ENCODE assay signal across 27 cellular contexts in the genomic region with DNA sequence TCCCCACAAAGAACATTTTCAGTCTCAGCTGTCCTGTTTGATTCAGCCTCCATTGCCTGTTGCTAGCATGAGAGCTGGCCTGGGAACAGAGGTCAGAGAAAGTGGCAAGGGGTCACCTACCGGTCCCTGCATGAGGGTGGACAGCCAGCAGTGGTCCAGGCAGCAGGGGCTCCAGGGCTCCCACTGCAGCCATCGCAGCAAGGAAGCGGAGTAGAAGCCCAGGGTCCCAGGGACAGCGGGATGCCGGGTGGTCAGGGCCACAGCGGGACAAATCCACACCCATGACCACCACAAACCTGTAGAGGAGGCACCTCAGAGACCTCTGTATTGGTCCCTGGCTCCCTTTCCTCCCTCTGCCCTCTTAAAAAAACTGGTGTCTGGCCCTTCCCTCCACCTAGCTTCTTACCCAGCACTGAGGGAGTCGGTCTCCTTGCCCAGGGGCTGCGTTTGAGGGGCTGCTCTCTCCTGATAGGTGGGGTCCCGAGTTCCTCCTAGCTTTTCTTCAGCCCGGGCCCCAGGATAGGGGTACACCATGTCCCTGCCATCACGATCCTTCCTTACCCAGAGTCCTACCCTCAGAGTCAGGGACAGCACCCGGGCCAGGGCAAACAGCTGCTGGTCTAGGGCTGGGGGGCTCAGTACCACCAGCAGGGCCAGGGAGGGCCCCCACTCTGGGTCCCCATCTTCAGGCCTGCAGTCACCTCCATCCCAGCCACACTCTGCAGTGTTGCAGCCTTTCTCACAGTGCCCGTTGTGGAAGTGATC. TPM values are rescaled to one million over a fixed set of nuclear protein-coding genes. Genes with fewer than 3 reads are reported as not detected.
DNase-seq lines count a peak whose midpoint lies in the region; ATAC-seq, FAIRE-seq and TF ChIP-seq lines count a peak whose summit lies in the region.
"Had no signal": no experiment of that assay in that cellular context is flagged by ENCODE, and none has a peak within 500 bp of the region (broad histone marks: within the 10 kb centered on the region; RNA-seq: fewer than 3 reads in every experiment).

No MANE protein-coding gene starts in this region.

- no peaks in the 10 kb centered on the region for H3K79me2 ChIP-seq in HepG2 (ENCODE audit: insufficient read depth, low read length)

- H3K27ac Mint-ChIP-seq in activated naive CD4-positive, alpha-beta T cell treated with anti-CD3 and anti-CD28 coated beads, Interleukin-2, amount 10 ng/mL, durations not matched to agents 7 days and 5 days, result no peak overlapping the region

- H2AFZ ChIP-seq in HepG2 (ENCODE audit: low read length), result no peak overlapping the region

- no peak overlapping the region for H3K4me3 Mint-ChIP-seq in activated naive CD4-positive, alpha-beta T cell treated with anti-CD3 and anti-CD28 coated beads, Interleukin-2, amount 10 ng/mL, durations not matched to agents 7 days and 5 days
- H3K4me3 Mint-ChIP-seq: CD4-positive, alpha-beta memory T cell had no signal

- intact Hi-C loops in HepG2 (cut with micrococcal nuclease; ENCODE audit: unreplicated experiment), result no loop called here

- H3K27ac ChIP-seq in SK-N-MC (peak overlapping the region; percentile 96; the same call in 1 of the 2 replicates), HepG2 (ENCODE audit: extremely low read length, insufficient read depth, low read length) (no peak overlapping the region)
- H3K27ac ChIP-seq: BLaER1 treated with 17β-estradiol and CSF1 and Interleukin-3, amounts not matched to agents 10 nM and 100 nM; HL-60 had no signal

- H4K20me1 ChIP-seq in HepG2 (ENCODE audit: insufficient read depth, low read length), result no peaks in the 10 kb centered on the region
- H4K20me1 ChIP-seq: BLaER1 treated with 17β-estradiol and CSF1 and Interleukin-3, amounts not matched to agents 10 nM and 100 nM had no signal

- H3K27me3 ChIP-seq in HepG2 (ENCODE audit: control insufficient read depth in 1 of 2, insufficient read depth in 2 of 2, low read length in 2 of 2), result peaks cover 4 to 29% of the 10 kb centered on the region in 2 experiments; a peak in 4 of 5 replicates
- H3K27me3 ChIP-seq: BLaER1 treated with 17β-estradiol and CSF1 and Interleukin-3, amounts not matched to agents 10 nM and 100 nM had no signal

- CTCF ChIA-PET in activated naive CD4-positive, alpha-beta T cell treated with anti-CD3 and anti-CD28 coated beads, Interleukin-2, amount 10 ng/mL, durations not matched to agents 7 days and 5 days (lab: Charles Lee), result no interaction called here
- CTCF ChIA-PET in HepG2 (lab: Yijun Ruan, JAX; ENCODE audit: low intra/inter-chr PET ratio, low total read pairs), result no interaction called here

- POLR2A ChIA-PET in HepG2 (lab: Yijun Ruan, JAX), result no interaction called here

- TF ChIP-seq EP300 in HepG2 (IDR thresholded peaks at IDR 0.05; ENCODE audit: low read depth in 2 of 2, low read length in 2 of 2) (no peak), HepG2 (CRISPR knock-in tag; IDR thresholded peaks at IDR 0.05; ENCODE audit: borderline replicate concordance) (no peak)

- H3K4me1 Mint-ChIP-seq in activated naive CD4-positive, alpha-beta T cell treated with anti-CD3 and anti-CD28 coated beads, Interleukin-2, amount 10 ng/mL, durations not matched to agents 7 days and 5 days, result peaks cover 7% of the 10 kb centered on the region

- H3K9ac ChIP-seq in SK-N-MC (ENCODE audit: insufficient read length) (no peak overlapping the region), HepG2 (ENCODE audit: insufficient read depth, low read depth, low read length) (no peak overlapping the region)
- H3K9ac ChIP-seq: BLaER1 treated with 17β-estradiol and CSF1 and Interleukin-3, amounts not matched to agents 10 nM and 100 nM had no signal

- no peaks in the 10 kb centered on the region for H3K36me3 Mint-ChIP-seq in activated naive CD4-positive, alpha-beta T cell treated with anti-CD3 and anti-CD28 coated beads, Interleukin-2, amount 10 ng/mL, durations not matched to agents 7 days and 5 days

- in situ Hi-C loops in HepG2 (cut with HindIII; ENCODE audit: extremely low pct_ligation_motif_present, low pct_unique_long_range_greater_than_20kb), result no loop called here

- DNase-seq in activated naive CD4-positive, alpha-beta T cell treated with anti-CD3 and anti-CD28 coated beads, Interleukin-2, amount 10 ng/mL, durations not matched to agents 7 days and 5 days, result peak; percentile 14
- no peak for DNase-seq in activated naive CD4-positive, alpha-beta T cell treated with anti-CD3 and anti-CD28 coated beads, Interleukin-2, amount 50 U/mL, for 16 hours
- DNase-seq in SK-N-MC (ENCODE audit: low read depth, low spot score) (no peak), HepG2 (ENCODE audit: low spot score) (no peak), COLO668 (lab: John Stamatoyannopoulos, UW; ENCODE audit: unreplicated experiment) (no peak)
- DNase-seq: Caco-2; CD4-positive, alpha-beta memory T cell; DMS79; EL; GDM1; GOT3; HCEC 1CT; MV-4-11; NCI-H1105; NCI-H1436 treated with DMSO at 0.1 percent for 48 hours; NCI-H187 treated with DMSO at 0.1 percent for 48 hours; NCI-H2171 treated with DMSO at 0.1 percent for 48 hours; NCI-H524; NCI-H82; NK-92 treated with Interleukin-12 subunit alpha and Interleukin-12 subunit beta, amount 100 ng/mL, for 24 hours; PC-3 had no signal

- H3K36me3 ChIP-seq in SK-N-MC (ENCODE audit: insufficient read depth, low read length) (no peaks in the 10 kb centered on the region), HepG2 (replicated peaks in 1 of 2; ENCODE audit: control insufficient read depth in 1 of 2, insufficient read depth in 2 of 2, low read length in 2 of 2) (no peaks in the 10 kb centered on the region)
- H3K36me3 ChIP-seq: BLaER1 treated with 17β-estradiol and CSF1 and Interleukin-3, amounts not matched to agents 10 nM and 100 nM had no signal

- no peak for TF ChIP-seq CTCF in HepG2 (CRISPR knock-in tag; IDR thresholded peaks at IDR 0.05)

- ATAC-seq in HepG2, result no peak
- ATAC-seq in HG02642 (IDR thresholded peaks at IDR 0.05; ENCODE audit: poor library complexity, unreplicated experiment), result no peak
- ATAC-seq in HG02571 (IDR thresholded peaks at IDR 0.05; ENCODE audit: unreplicated experiment), result no peak
- ATAC-seq: PC-3 had no signal

- FAIRE-seq in HepG2 (lab: Jason Lieb, UNC), result no peak
- FAIRE-seq: GM12891 had no signal

- no TSS peak for BruUV-seq in HepG2 (replicated peaks; lab: Mats Ljungman, UMichigan)

- no peak for TF ChIP-seq POLR2A in HepG2 (IDR thresholded peaks at IDR 0.05; ENCODE audit: insufficient read depth in 1 of 2, low read depth in 2 of 2, low read length in 2 of 2)

- TF ChIP-seq RAD21 in HepG2 (CRISPR knock-in tag; IDR thresholded peaks at IDR 0.05), result no peak

- H3K27me3 Mint-ChIP-seq in activated naive CD4-positive, alpha-beta T cell treated with anti-CD3 and anti-CD28 coated beads, Interleukin-2, amount 10 ng/mL, durations not matched to agents 7 days and 5 days, result peaks cover 39% of the 10 kb centered on the region

- H3K9me3 ChIP-seq in SK-N-MC (ENCODE audit: low read depth, low read length), result no peaks in the 10 kb centered on the region
- no peaks in the 10 kb centered on the region for H3K9me3 ChIP-seq in HepG2 (ENCODE audit: low read length)
- H3K9me3 ChIP-seq: BLaER1 treated with 17β-estradiol and CSF1 and Interleukin-3, amounts not matched to agents 10 nM and 100 nM; Caco-2 had no signal

- no peaks in the 10 kb centered on the region for H3K9me3 Mint-ChIP-seq in activated naive CD4-positive, alpha-beta T cell treated with anti-CD3 and anti-CD28 coated beads, Interleukin-2, amount 10 ng/mL, durations not matched to agents 7 days and 5 days
- H3K9me3 Mint-ChIP-seq: CD4-positive, alpha-beta memory T cell had no signal

- no peak overlapping the region for H3K4me3 ChIP-seq in SK-N-MC
- no peak overlapping the region for H3K4me3 ChIP-seq in HepG2 (replicated peaks in 1 of 3; ENCODE audit: insufficient read depth in 1 of 3, low read depth in 2 of 3, low read length in 3 of 3)
- H3K4me3 ChIP-seq: BLaER1 treated with 17β-estradiol and CSF1 and Interleukin-3, amounts not matched to agents 10 nM and 100 nM had no signal

- 33% methylated on average over 11 of the region's 13 CpGs for WGBS in HepG2 (ENCODE audit: low lambda C conversion rate)

- H3K4me1 ChIP-seq in HepG2 (ENCODE audit: insufficient read depth, low read length), result peaks cover 33% of the 10 kb centered on the region

- no peak overlapping the region for H3K4me2 ChIP-seq in HepG2 (ENCODE audit: low read depth, low read length)
- H3K4me2 ChIP-seq: BLaER1 treated with 17β-estradiol and CSF1 and Interleukin-3, amounts not matched to agents 10 nM and 100 nM had no signal

RNA-seq across cellular contexts. Expression of gene GPSM3, which starts 8.4 kb away (rescaled TPM):
- 0.18 and 0.27 TPM in 2 replicates for total RNA-seq in HepG2 (2016; rRNA removed; fragmentation: Illumina TruSeq; extraction: Trizol)
- 0.44 and 0.81 TPM in 2 replicates for total RNA-seq in HepG2 (2016; cell fraction: cytosol; rRNA removed; fragmentation: Illumina TruSeq; extraction: Trizol; ENCODE audit: low read depth)
- total RNA-seq in HepG2 (2016; cell fraction: insoluble cytoplasmic fraction; rRNA removed; fragmentation: Illumina TruSeq; extraction: Trizol), result 0.22 and 0.37 TPM in 2 replicates
- total RNA-seq in HepG2 (2016; cell fraction: membrane; rRNA removed; fragmentation: Illumina TruSeq; extraction: Trizol), result 0.56 and 0.86 TPM in 2 replicates
- 0.37 TPM in 1 of 2 replicates, not detected in the other for total RNA-seq in HepG2 (2016; cell fraction: nucleus; rRNA removed; fragmentation: Illumina TruSeq; extraction: Trizol)
- 6.2 and 7.5 TPM in 2 replicates for polyA plus RNA-seq in HepG2 (2011; rRNA removed)
- polyA plus RNA-seq in HepG2 (2011; cell fraction: cytosol; rRNA removed), result 4.7 and 5.8 TPM in 2 replicates
- 5.9 and 6.0 TPM in 2 replicates for polyA plus RNA-seq in HepG2 (2011; cell fraction: nucleus; rRNA removed)
- 3.3 and 4.1 TPM in 2 replicates for polyA plus RNA-seq in HepG2 (2012)
- 0.46 and 0.87 TPM in 2 replicates for polyA plus RNA-seq in HepG2 (2016; cell fraction: cytosol; fragmentation: Illumina TruSeq; extraction: Trizol; ENCODE audit: low read depth)
- polyA plus RNA-seq in HepG2 (2016; cell fraction: insoluble cytoplasmic fraction; fragmentation: Illumina TruSeq; extraction: Trizol; ENCODE audit: low read depth), result 0.22 and 0.38 TPM in 2 replicates
- 0.89 and 1.0 TPM in 2 replicates for polyA plus RNA-seq in HepG2 (2016; cell fraction: membrane; fragmentation: Illumina TruSeq; extraction: Trizol; ENCODE audit: low read depth)
- polyA plus RNA-seq in HepG2 (2016; cell fraction: nucleus; fragmentation: Illumina TruSeq; extraction: Trizol; ENCODE audit: insufficient read depth, low read depth), result 0.45 and 0.55 TPM in 2 replicates
- polyA minus RNA-seq in HepG2 (2011; rRNA and poly(A)+ RNA removed; ENCODE audit: low replicate concordance), result 0.42 and 2.7 TPM in 2 replicates
- polyA minus RNA-seq in HepG2 (2011; cell fraction: cytosol; rRNA and poly(A)+ RNA removed), result 1.2 and 1.7 TPM in 2 replicates
- 1.3 and 1.9 TPM in 2 replicates for polyA minus RNA-seq in HepG2 (2011; cell fraction: nucleus; rRNA and poly(A)+ RNA removed)

RNA-seq across cellular contexts. Expression of gene PBX2, which starts 10.9 kb away (rescaled TPM):
- 42.3 and 45.2 TPM in 2 replicates for total RNA-seq in HepG2 (2016; rRNA removed; fragmentation: Illumina TruSeq; extraction: Trizol)
- total RNA-seq in HepG2 (2016; cell fraction: cytosol; rRNA removed; fragmentation: Illumina TruSeq; extraction: Trizol; ENCODE audit: low read depth), result 12.1 and 13.1 TPM in 2 replicates
- total RNA-seq in HepG2 (2016; cell fraction: insoluble cytoplasmic fraction; rRNA removed; fragmentation: Illumina TruSeq; extraction: Trizol), result 42.9 and 44.9 TPM in 2 replicates
- 41.6 and 42.9 TPM in 2 replicates for total RNA-seq in HepG2 (2016; cell fraction: membrane; rRNA removed; fragmentation: Illumina TruSeq; extraction: Trizol)
- 25.7 and 31.6 TPM in 2 replicates for total RNA-seq in HepG2 (2016; cell fraction: nucleus; rRNA removed; fragmentation: Illumina TruSeq; extraction: Trizol)
- polyA plus RNA-seq in HepG2 (2011; rRNA removed), result 77.8 and 102 TPM in 2 replicates
- polyA plus RNA-seq in HepG2 (2011; cell fraction: cytosol; rRNA removed), result 64.6 and 73.5 TPM in 2 replicates
- 182 TPM in 2 replicates for polyA plus RNA-seq in HepG2 (2011; cell fraction: nucleus; rRNA removed)
- 59.3 and 64.5 TPM in 2 replicates for polyA plus RNA-seq in HepG2 (2012)
- 13.4 and 14.0 TPM in 2 replicates for polyA plus RNA-seq in HepG2 (2016; cell fraction: cytosol; fragmentation: Illumina TruSeq; extraction: Trizol; ENCODE audit: low read depth)
- 65.7 and 70.8 TPM in 2 replicates for polyA plus RNA-seq in HepG2 (2016; cell fraction: insoluble cytoplasmic fraction; fragmentation: Illumina TruSeq; extraction: Trizol; ENCODE audit: low read depth)
- 43.5 and 44.8 TPM in 2 replicates for polyA plus RNA-seq in HepG2 (2016; cell fraction: membrane; fragmentation: Illumina TruSeq; extraction: Trizol; ENCODE audit: low read depth)
- 91.8 and 101 TPM in 2 replicates for polyA plus RNA-seq in HepG2 (2016; cell fraction: nucleus; fragmentation: Illumina TruSeq; extraction: Trizol; ENCODE audit: insufficient read depth, low read depth)
- 42.4 and 74.2 TPM in 2 replicates for polyA minus RNA-seq in HepG2 (2011; rRNA and poly(A)+ RNA removed; ENCODE audit: low replicate concordance)
- 34.8 and 36.8 TPM in 2 replicates for polyA minus RNA-seq in HepG2 (2011; cell fraction: cytosol; rRNA and poly(A)+ RNA removed)
- 46.7 and 47.1 TPM in 2 replicates for polyA minus RNA-seq in HepG2 (2011; cell fraction: nucleus; rRNA and poly(A)+ RNA removed)

RNA-seq across cellular contexts. Expression of gene AGER, which starts 16.8 kb away (rescaled TPM):
- 0.41 and 1.9 TPM in 2 replicates for total RNA-seq in HepG2 (2016; rRNA removed; fragmentation: Illumina TruSeq; extraction: Trizol)
- total RNA-seq in HepG2 (2016; cell fraction: cytosol; rRNA removed; fragmentation: Illumina TruSeq; extraction: Trizol; ENCODE audit: low read depth), result 2.6 and 2.7 TPM in 2 replicates
- total RNA-seq in HepG2 (2016; cell fraction: insoluble cytoplasmic fraction; rRNA removed; fragmentation: Illumina TruSeq; extraction: Trizol), result 0.62 and 1.6 TPM in 2 replicates
- total RNA-seq in HepG2 (2016; cell fraction: membrane; rRNA removed; fragmentation: Illumina TruSeq; extraction: Trizol), result 1.0 and 1.2 TPM in 2 replicates
- 2.8 and 4.0 TPM in 2 replicates for total RNA-seq in HepG2 (2016; cell fraction: nucleus; rRNA removed; fragmentation: Illumina TruSeq; extraction: Trizol)
- polyA plus RNA-seq in HepG2 (2011; rRNA removed), result 5.1 and 5.7 TPM in 2 replicates
- 0.83 and 1.4 TPM in 2 replicates for polyA plus RNA-seq in HepG2 (2011; cell fraction: cytosol; rRNA removed)
- polyA plus RNA-seq in HepG2 (2011; cell fraction: nucleus; rRNA removed), result 50.1 and 67.3 TPM in 2 replicates
- polyA plus RNA-seq in HepG2 (2012), result 8.4 and 12.5 TPM in 2 replicates
- 1.2 and 1.8 TPM in 2 replicates for polyA plus RNA-seq in HepG2 (2016; cell fraction: cytosol; fragmentation: Illumina TruSeq; extraction: Trizol; ENCODE audit: low read depth)
- polyA plus RNA-seq in HepG2 (2016; cell fraction: insoluble cytoplasmic fraction; fragmentation: Illumina TruSeq; extraction: Trizol; ENCODE audit: low read depth), result 0.76 and 1.1 TPM in 2 replicates
- 1.5 and 1.9 TPM in 2 replicates for polyA plus RNA-seq in HepG2 (2016; cell fraction: membrane; fragmentation: Illumina TruSeq; extraction: Trizol; ENCODE audit: low read depth)
- 22.5 and 29.9 TPM in 2 replicates for polyA plus RNA-seq in HepG2 (2016; cell fraction: nucleus; fragmentation: Illumina TruSeq; extraction: Trizol; ENCODE audit: insufficient read depth, low read depth)
- 1.0 and 1.1 TPM in 2 replicates for polyA minus RNA-seq in HepG2 (2011; rRNA and poly(A)+ RNA removed; ENCODE audit: low replicate concordance)
- polyA minus RNA-seq in HepG2 (2011; cell fraction: cytosol; rRNA and poly(A)+ RNA removed), result not detected in 2 replicates
- polyA minus RNA-seq in HepG2 (2011; cell fraction: nucleus; rRNA and poly(A)+ RNA removed), result 5.3 and 9.2 TPM in 2 replicates

RNA-seq across cellular contexts. Expression of gene RNF5, which starts 22.7 kb away (rescaled TPM):
- total RNA-seq in HepG2 (2016; rRNA removed; fragmentation: Illumina TruSeq; extraction: Trizol), result 98.0 and 107 TPM in 2 replicates
- 51.1 and 51.5 TPM in 2 replicates for total RNA-seq in HepG2 (2016; cell fraction: cytosol; rRNA removed; fragmentation: Illumina TruSeq; extraction: Trizol; ENCODE audit: low read depth)
- total RNA-seq in HepG2 (2016; cell fraction: insoluble cytoplasmic fraction; rRNA removed; fragmentation: Illumina TruSeq; extraction: Trizol), result 100 and 113 TPM in 2 replicates
- total RNA-seq in HepG2 (2016; cell fraction: membrane; rRNA removed; fragmentation: Illumina TruSeq; extraction: Trizol), result 81.3 and 84.1 TPM in 2 replicates
- 38.9 and 40.1 TPM in 2 replicates for total RNA-seq in HepG2 (2016; cell fraction: nucleus; rRNA removed; fragmentation: Illumina TruSeq; extraction: Trizol)
- 117 and 131 TPM in 2 replicates for polyA plus RNA-seq in HepG2 (2011; rRNA removed)
- 180 and 181 TPM in 2 replicates for polyA plus RNA-seq in HepG2 (2011; cell fraction: cytosol; rRNA removed)
- 49.7 and 51.1 TPM in 2 replicates for polyA plus RNA-seq in HepG2 (2011; cell fraction: nucleus; rRNA removed)
- polyA plus RNA-seq in HepG2 (2012), result 124 and 133 TPM in 2 replicates
- polyA plus RNA-seq in HepG2 (2016; cell fraction: cytosol; fragmentation: Illumina TruSeq; extraction: Trizol; ENCODE audit: low read depth), result 72.5 TPM in 2 replicates
- polyA plus RNA-seq in HepG2 (2016; cell fraction: insoluble cytoplasmic fraction; fragmentation: Illumina TruSeq; extraction: Trizol; ENCODE audit: low read depth), result 150 and 151 TPM in 2 replicates
- polyA plus RNA-seq in HepG2 (2016; cell fraction: membrane; fragmentation: Illumina TruSeq; extraction: Trizol; ENCODE audit: low read depth), result 109 and 112 TPM in 2 replicates
- polyA plus RNA-seq in HepG2 (2016; cell fraction: nucleus; fragmentation: Illumina TruSeq; extraction: Trizol; ENCODE audit: insufficient read depth, low read depth), result 75.3 and 76.6 TPM in 2 replicates
- 64.0 and 99.2 TPM in 2 replicates for polyA minus RNA-seq in HepG2 (2011; rRNA and poly(A)+ RNA removed; ENCODE audit: low replicate concordance)
- 36.3 and 44.2 TPM in 2 replicates for polyA minus RNA-seq in HepG2 (2011; cell fraction: cytosol; rRNA and poly(A)+ RNA removed)
- 16.9 and 18.9 TPM in 2 replicates for polyA minus RNA-seq in HepG2 (2011; cell fraction: nucleus; rRNA and poly(A)+ RNA removed)

RNA-seq across cellular contexts. Expression of gene NOTCH4, which starts 23.0 kb away (rescaled TPM):
- total RNA-seq in HepG2 (2016; rRNA removed; fragmentation: Illumina TruSeq; extraction: Trizol), result 0.51 and 0.66 TPM in 2 replicates
- 0.26 and 0.81 TPM in 2 replicates for total RNA-seq in HepG2 (2016; cell fraction: cytosol; rRNA removed; fragmentation: Illumina TruSeq; extraction: Trizol; ENCODE audit: low read depth)
- total RNA-seq in HepG2 (2016; cell fraction: insoluble cytoplasmic fraction; rRNA removed; fragmentation: Illumina TruSeq; extraction: Trizol), result 0.55 and 0.93 TPM in 2 replicates
- total RNA-seq in HepG2 (2016; cell fraction: membrane; rRNA removed; fragmentation: Illumina TruSeq; extraction: Trizol), result 0.71 and 0.93 TPM in 2 replicates
- 0.44 and 0.78 TPM in 2 replicates for total RNA-seq in HepG2 (2016; cell fraction: nucleus; rRNA removed; fragmentation: Illumina TruSeq; extraction: Trizol)
- polyA plus RNA-seq in HepG2 (2011; rRNA removed), result 0.83 and 1.2 TPM in 2 replicates
- polyA plus RNA-seq in HepG2 (2011; cell fraction: cytosol; rRNA removed), result 0.86 and 1.1 TPM in 2 replicates
- polyA plus RNA-seq in HepG2 (2011; cell fraction: nucleus; rRNA removed), result 0.84 and 1.4 TPM in 2 replicates
- 0.75 and 0.96 TPM in 2 replicates for polyA plus RNA-seq in HepG2 (2012)
- 0.28 and 0.36 TPM in 2 replicates for polyA plus RNA-seq in HepG2 (2016; cell fraction: cytosol; fragmentation: Illumina TruSeq; extraction: Trizol; ENCODE audit: low read depth)
- 0.58 and 0.83 TPM in 2 replicates for polyA plus RNA-seq in HepG2 (2016; cell fraction: insoluble cytoplasmic fraction; fragmentation: Illumina TruSeq; extraction: Trizol; ENCODE audit: low read depth)
- 0.45 and 0.56 TPM in 2 replicates for polyA plus RNA-seq in HepG2 (2016; cell fraction: membrane; fragmentation: Illumina TruSeq; extraction: Trizol; ENCODE audit: low read depth)
- 0.87 and 1.6 TPM in 2 replicates for polyA plus RNA-seq in HepG2 (2016; cell fraction: nucleus; fragmentation: Illumina TruSeq; extraction: Trizol; ENCODE audit: insufficient read depth, low read depth)
- 0.23 and 0.96 TPM in 2 replicates for polyA minus RNA-seq in HepG2 (2011; rRNA and poly(A)+ RNA removed; ENCODE audit: low replicate concordance)
- 0.70 TPM in 1 of 2 replicates, not detected in the other for polyA minus RNA-seq in HepG2 (2011; cell fraction: cytosol; rRNA and poly(A)+ RNA removed)
- 1.5 and 3.9 TPM in 2 replicates for polyA minus RNA-seq in HepG2 (2011; cell fraction: nucleus; rRNA and poly(A)+ RNA removed)
- total RNA-seq: MCF 10A had no signal
